Comparison of ENCODE assay signal across 8 cellular contexts in the genomic region with DNA sequence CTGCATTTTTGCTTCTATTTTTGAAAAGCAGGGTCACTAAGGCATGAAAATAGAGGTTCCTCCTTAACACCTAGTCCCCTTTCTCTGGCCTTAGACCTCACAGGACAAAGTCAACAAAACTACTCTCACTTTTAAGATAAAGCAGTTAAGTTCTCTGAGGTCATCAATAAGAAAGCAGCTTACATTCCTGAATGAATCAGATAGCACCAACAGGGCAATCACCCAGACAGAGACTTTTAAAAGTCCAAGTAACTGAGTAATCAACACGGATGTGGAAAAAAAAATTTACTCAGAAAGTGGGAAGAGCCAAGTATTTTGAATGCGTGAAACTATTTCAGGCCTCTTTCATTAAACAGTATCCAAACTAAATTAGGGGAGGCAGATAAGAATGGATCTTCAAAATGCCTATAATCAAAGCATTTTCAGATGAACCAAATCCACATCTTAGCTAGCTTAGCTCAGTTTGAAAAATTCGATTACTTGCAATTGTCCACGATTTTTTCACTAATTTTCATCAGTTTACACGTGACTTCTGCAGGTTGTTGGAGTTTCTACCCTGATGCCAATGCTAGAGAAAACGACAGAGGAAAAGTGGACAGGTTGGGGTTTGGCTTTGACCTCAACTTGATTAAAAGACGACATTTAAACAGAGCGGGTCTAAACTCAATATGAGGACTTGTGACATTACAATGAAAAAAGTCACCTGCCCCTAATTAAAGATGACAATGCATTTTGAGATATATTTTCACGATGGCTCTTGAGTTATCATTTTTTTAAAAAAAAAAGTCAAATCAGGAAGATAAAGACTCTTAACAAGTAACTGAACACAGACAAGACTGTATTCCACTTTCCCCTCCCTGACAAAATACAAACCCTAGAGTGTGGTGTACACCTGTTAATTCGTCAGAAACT. TPM values are rescaled to one million over a fixed set of nuclear protein-coding genes. Genes with fewer than 3 reads are reported as not detected.
DNase-seq lines count a peak whose midpoint lies in the region; ATAC-seq, FAIRE-seq and TF ChIP-seq lines count a peak whose summit lies in the region.

No MANE protein-coding gene starts in this region.

- TSS peak; percentile 46 for BruUV-seq in K562 (replicated peaks; lab: Mats Ljungman, UMichigan)

- H3K79me2 ChIP-seq in K562 (ENCODE audit: control insufficient read depth, insufficient read depth, low read length): 0 out of 3 replicates have a peak, but pooled peaks cover 2% of the 10 kb centered on the region

- H3K4me1 ChIP-seq in K562 (replicated peaks in 1 of 2; ENCODE audit: control insufficient read depth in 2 of 2, insufficient read depth in 2 of 2, low read length in 2 of 2): peaks cover 7 to 13% of the 10 kb centered on the region in 2 experiments; a peak in 2 of 5 replicates
- H3K4me1 ChIP-seq in liver (ENCODE audit: control insufficient read depth in 4 of 4, insufficient read depth in 4 of 4, low read length in 3 of 4): peaks cover 0 to 18% (median 14%) of the 10 kb centered on the region in 4 donors
- H3K4me1 ChIP-seq in tibial nerve: peaks cover 0 to 29% (median 3%) of the 10 kb centered on the region in 4 donors

- TF ChIP-seq RAD21 in K562 (CRISPR knock-in tag; conservative IDR thresholded peaks at IDR 0.05 in 1 of 2, IDR thresholded peaks at IDR 0.05 in 1 of 2) (no peak), liver (IDR thresholded peaks at IDR 0.05) (no peak)

- WGBS in K562 (ENCODE audit: insufficient coverage, low coverage, missing lambda C conversion rate): 13% methylated on average over 10 of the region's 10 CpGs
- WGBS in liver: 29% methylated on average over 10 of the region's 10 CpGs
- WGBS in tibial nerve, 2 donors: 41 to 43% methylated on average over 10 of the region's 10 CpGs

- H3K27me3 ChIP-seq in K562 (ENCODE audit: control insufficient read depth in 2 of 2, insufficient read depth in 2 of 2, low read length in 2 of 2) (peaks cover 0 to 6% of the 10 kb centered on the region in 2 experiments; a peak in 1 of 5 replicates), liver (ENCODE audit: control insufficient read depth in 4 of 4, insufficient read depth in 4 of 4, low read length in 3 of 4) (no peaks in the 10 kb centered on the region), tibial nerve (no peaks in the 10 kb centered on the region)

- in situ Hi-C loops in K562 (cut with MboI): no loop called here

- no peak overlapping the region for H2AFZ ChIP-seq in K562 (ENCODE audit: low read depth, low read length)

- H3K9me3 ChIP-seq in K562 (replicated peaks; ENCODE audit: control insufficient read depth, insufficient read depth, low read depth, low read length) (no peaks in the 10 kb centered on the region), liver (ENCODE audit: control insufficient read depth in 4 of 4, low read length in 3 of 4) (no peaks in the 10 kb centered on the region), tibial nerve (no peaks in the 10 kb centered on the region)

- TF ChIP-seq EP300 in K562 (IDR thresholded peaks at IDR 0.05; ENCODE audit: low read length) (no peak), tibial nerve (IDR thresholded peaks at IDR 0.05) (no peak)

- no peaks in the 10 kb centered on the region for H3K9me1 ChIP-seq in K562 (ENCODE audit: control insufficient read depth, insufficient read depth, low read length)

- no peaks in the 10 kb centered on the region for H3K9me3 Mint-ChIP-seq in activated T-cell treated with anti-CD3 and anti-CD28 coated beads, Interleukin-2, amount 50 U/mL, for 24 hours

- POLR2A ChIA-PET in K562 (lab: Yijun Ruan, JAX) (interaction anchor here (0.7 to 2.2 kb wide), 3 partner anchors 8 to 154 kb away, joined by 3 to 9 read pairs (median 4); no protein-coding TSS in a partner anchor), HEK293T (lab: Yijun Ruan, JAX) (interaction anchor here (1.6 kb wide), 1 partner anchor 155 kb away, joined by 4 read pairs; no protein-coding TSS in a partner anchor)

- CTCF ChIA-PET in K562 (lab: Yijun Ruan, JAX; ENCODE audit: low intra/inter-chr PET ratio) (no interaction called here), HEK293T (lab: Yijun Ruan, JAX) (interaction anchor here (1.0 to 1.3 kb wide), 2 partner anchors 9 to 155 kb away, joined by 3 to 7 read pairs; no protein-coding TSS in a partner anchor)

- H3K36me3 ChIP-seq in K562 (ENCODE audit: control insufficient read depth, insufficient read depth, low read length): peaks cover 2% of the 10 kb centered on the region; the same call in 1 of the 3 replicates
- H3K36me3 ChIP-seq in liver (ENCODE audit: control insufficient read depth in 4 of 4, insufficient read depth in 3 of 4, low read depth in 1 of 4, low read length in 3 of 4): peaks cover 0 to 4% (median 1%) of the 10 kb centered on the region in 4 donors
- peaks cover 0 to 4% (median 0%) of the 10 kb centered on the region in 3 donors for H3K36me3 ChIP-seq in tibial nerve

- peak; percentile 42 for FAIRE-seq in K562 (lab: Jason Lieb, UNC)

- peak overlapping the region; percentile 66 for H3K4me2 ChIP-seq in K562 (ENCODE audit: insufficient read depth, low read length)

- intact Hi-C loops in K562 (cut with micrococcal nuclease): no loop called here

- H3K4me3 Mint-ChIP-seq in activated T-cell treated with anti-CD3 and anti-CD28 coated beads, Interleukin-2, amount 50 U/mL, for 24 hours: peak overlapping the region; percentile 62

- H3K9ac ChIP-seq in K562 (ENCODE audit: insufficient read depth in 1 of 2, low read depth in 2 of 2, low read length in 2 of 2) (peak overlapping the region in 1 of 2 experiments; percentile 18; a peak in 2 of 4 replicates), liver (ENCODE audit: low read depth in 1 of 2, low read length in 2 of 2) (peak overlapping the region; percentile 36 to 66)

- H3K27me3 Mint-ChIP-seq in activated T-cell treated with anti-CD3 and anti-CD28 coated beads, Interleukin-2, amount 50 U/mL, for 24 hours: peaks cover 70% of the 10 kb centered on the region

- ATAC-seq in K562 (no peak), GM19463 (IDR thresholded peaks at IDR 0.05; ENCODE audit: unreplicated experiment) (no peak)

- H4K20me1 ChIP-seq in K562 (replicated peaks; ENCODE audit: control insufficient read depth, insufficient read depth, low read length): 0 out of 2 replicates have a peak, but pooled peaks cover 6% of the 10 kb centered on the region

- TF ChIP-seq CTCF in K562 (IDR thresholded peaks at IDR 0.05 in 2 of 3, conservative IDR thresholded peaks at IDR 0.05 in 1 of 3; ENCODE audit: insufficient read depth in 2 of 3, low read depth in 1 of 3, low read length in 3 of 3): no peak
- TF ChIP-seq CTCF in liver (IDR thresholded peaks at IDR 0.05; ENCODE audit: low read depth, low read length, missing input control): no peak
- no peak for TF ChIP-seq CTCF in tibial nerve (IDR thresholded peaks at IDR 0.05)

- TF ChIP-seq POLR2A in K562 (conservative IDR thresholded peaks at IDR 0.05) (no peak), tibial nerve (IDR thresholded peaks at IDR 0.05) (no peak)

- no peak overlapping the region for H3K27ac Mint-ChIP-seq in activated T-cell treated with anti-CD3 and anti-CD28 coated beads, Interleukin-2, amount 50 U/mL, for 24 hours

- H3K27ac ChIP-seq in K562 (ENCODE audit: extremely low read depth, low read depth, low read length) (no peak overlapping the region), liver (ENCODE audit: low read depth in 1 of 2, low read length in 2 of 2) (peak overlapping the region; percentile 56 to 69), tibial nerve (peak overlapping the region in 3 of 4 donors; percentile 79 to 89 (median 87))

- H3K36me3 Mint-ChIP-seq in activated T-cell treated with anti-CD3 and anti-CD28 coated beads, Interleukin-2, amount 50 U/mL, for 24 hours (ENCODE audit: low read depth): no peaks in the 10 kb centered on the region

- H3K4me3 ChIP-seq in K562 (peak overlapping the region; percentile 46), liver (ENCODE audit: low read depth in 1 of 3, low read length in 3 of 3) (peak overlapping the region in 2 of 3 donors; percentile 68 to 69), tibial nerve (peak overlapping the region; percentile 42 to 70 (median 59))

- H3K4me1 Mint-ChIP-seq in activated T-cell treated with anti-CD3 and anti-CD28 coated beads, Interleukin-2, amount 50 U/mL, for 24 hours (ENCODE audit: low read depth): peaks cover 6% of the 10 kb centered on the region

- DNase-seq in activated T-cell treated with anti-CD3 and anti-CD28 coated beads, Interleukin-2, amount 50 U/mL, for 24 hours: no peak
- DNase-seq in activated T-cell treated with anti-CD3 and anti-CD28 coated beads for 4 hours (no peak), K562 (ENCODE audit: extremely low read depth in 1 of 4, low spot score in 3 of 4) (peak in 1 of 4 experiments; percentile 5), tibial nerve (ENCODE audit: low spot score in 2 of 2) (no peak), putamen (ENCODE audit: low spot score) (no peak), HEK293T (ENCODE audit: extremely low spot score) (no peak)

RNA-seq across cellular contexts. Expression of gene BEND7, which starts 1.6 kb away (rescaled TPM):
- 6.0 and 13.1 TPM in 2 replicates for total RNA-seq in K562 (2011; cell fraction: chromatin; rRNA removed; ENCODE audit: low replicate concordance)
- 3.0 and 3.8 TPM in 2 replicates for total RNA-seq in K562 (2011; cell fraction: nucleolus; rRNA removed)
- total RNA-seq in K562 (2011; cell fraction: nucleoplasm; rRNA removed): 6.7 and 10.2 TPM in 2 replicates
- total RNA-seq in K562 (2014; rRNA removed): 5.0 and 6.3 TPM in 2 replicates
- 6.1 and 8.4 TPM in 2 replicates for total RNA-seq in K562 (2014; rRNA removed; fragmentation: Illumina TruSeq; extraction: Trizol)
- 5.2 and 6.0 TPM in 2 replicates for total RNA-seq in K562 (2015; rRNA removed; fragmentation: Illumina TruSeq; extraction: Trizol)
- 8.2 and 10.1 TPM in 2 replicates for total RNA-seq in K562 (2021)
- 4.8 and 5.6 TPM in 2 replicates for polyA plus RNA-seq in K562 (2011; rRNA removed)
- polyA plus RNA-seq in K562 (2011; cell fraction: cytosol; rRNA removed): 1.3 and 3.4 TPM in 2 replicates
- 5.5 and 8.9 TPM in 2 replicates for polyA plus RNA-seq in K562 (2011; cell fraction: nucleus; rRNA removed)
- 5.3 and 7.1 TPM in 2 replicates for polyA plus RNA-seq in K562 (2012)
- polyA plus RNA-seq in K562 (2014; fragmentation: Illumina TruSeq; extraction: Trizol): 6.6 and 11.4 TPM in 2 replicates
- polyA plus RNA-seq in K562 (2014; fragmentation: Nextera tagmentation; extraction: Ambion mirVana): 1 to 10 TPM; 1.3 to 1.8 TPM
- 3.2 and 12.2 TPM in 2 replicates for polyA plus RNA-seq in K562 (2014; rRNA removed)
- 4.4 and 6.1 TPM in 2 replicates for polyA minus RNA-seq in K562 (2011; rRNA and poly(A)+ RNA removed)
- 2.9 and 3.3 TPM in 2 replicates for polyA minus RNA-seq in K562 (2011; cell fraction: cytosol; rRNA and poly(A)+ RNA removed)
- 1.9 and 4.3 TPM in 2 replicates for polyA minus RNA-seq in K562 (2011; cell fraction: nucleus; rRNA and poly(A)+ RNA removed)
- 10 to 100 TPM in 1 of 2 donors, 1 to 10 TPM in 1; 4.1 to 10.1 TPM for total RNA-seq in liver
- polyA plus RNA-seq in liver: 1 to 10 TPM; 5.0 to 6.1 TPM
- 10 to 100 TPM; 10.8 to 27.5 (median 21.5) TPM for total RNA-seq in tibial nerve

RNA-seq across cellular contexts. Expression of gene PRPF18, which starts 59.6 kb away (rescaled TPM):
- 16.6 and 64.6 TPM in 2 replicates for total RNA-seq in K562 (2011; cell fraction: chromatin; rRNA removed; ENCODE audit: low replicate concordance)
- total RNA-seq in K562 (2011; cell fraction: nucleolus; rRNA removed): 6.8 and 10.3 TPM in 2 replicates
- 15.2 and 18.3 TPM in 2 replicates for total RNA-seq in K562 (2011; cell fraction: nucleoplasm; rRNA removed)
- total RNA-seq in K562 (2014; rRNA removed): 16.9 and 23.1 TPM in 2 replicates
- 26.4 and 30.3 TPM in 2 replicates for total RNA-seq in K562 (2014; rRNA removed; fragmentation: Illumina TruSeq; extraction: Trizol)
- 25.7 and 30.6 TPM in 2 replicates for total RNA-seq in K562 (2015; rRNA removed; fragmentation: Illumina TruSeq; extraction: Trizol)
- total RNA-seq in K562 (2021): 14.0 and 14.8 TPM in 2 replicates
- polyA plus RNA-seq in K562 (2011; rRNA removed): 10.3 and 15.7 TPM in 2 replicates
- 2.7 and 5.6 TPM in 2 replicates for polyA plus RNA-seq in K562 (2011; cell fraction: cytosol; rRNA removed)
- 5.1 and 6.3 TPM in 2 replicates for polyA plus RNA-seq in K562 (2011; cell fraction: nucleus; rRNA removed)
- 11.2 and 15.1 TPM in 2 replicates for polyA plus RNA-seq in K562 (2012)
- 20.5 and 25.9 TPM in 2 replicates for polyA plus RNA-seq in K562 (2014; fragmentation: Illumina TruSeq; extraction: Trizol)
- polyA plus RNA-seq in K562 (2014; fragmentation: Nextera tagmentation; extraction: Ambion mirVana): 10 to 100 TPM; 19.6 to 26.6 TPM
- polyA plus RNA-seq in K562 (2014; rRNA removed): 16.8 and 22.4 TPM in 2 replicates
- polyA minus RNA-seq in K562 (2011; rRNA and poly(A)+ RNA removed): 19.2 and 22.2 TPM in 2 replicates
- polyA minus RNA-seq in K562 (2011; cell fraction: cytosol; rRNA and poly(A)+ RNA removed): 3.5 and 6.4 TPM in 2 replicates
- polyA minus RNA-seq in K562 (2011; cell fraction: nucleus; rRNA and poly(A)+ RNA removed): 9.3 and 25.3 TPM in 2 replicates
- total RNA-seq in liver: 10 to 100 TPM; 14.4 to 28.3 TPM
- 10 to 100 TPM; 10.0 to 14.7 TPM for polyA plus RNA-seq in liver
- total RNA-seq in tibial nerve: 10 to 100 TPM; 22.9 to 34.3 (median 32.8) TPM
